In the genomic region with DNA sequence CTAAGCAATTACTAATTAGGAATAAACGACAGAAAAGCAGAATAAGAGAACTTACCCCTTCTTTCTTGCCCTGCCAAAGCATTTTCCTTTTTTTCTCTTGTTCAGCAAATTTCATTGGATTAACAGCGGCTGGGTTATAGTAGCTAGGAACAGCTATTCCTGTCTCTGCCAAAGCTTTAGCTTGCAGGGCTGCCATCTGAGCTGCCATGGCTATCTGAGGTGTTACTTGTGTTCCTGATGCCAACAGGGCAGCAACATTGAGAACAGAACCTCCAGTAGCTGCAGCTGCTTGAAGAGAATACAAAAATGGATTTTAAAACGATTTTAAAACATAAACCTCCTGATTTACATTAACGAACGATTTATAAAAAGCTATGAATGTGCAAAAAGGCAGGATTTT, we compare ENCODE assay signal across 15 cellular contexts. TPM values are rescaled to one million over a fixed set of nuclear protein-coding genes. Genes with fewer than 3 reads are reported as not detected.
A peak's percentile ranks its signal among the peaks of the same experiment; 100 is the strongest.
DNase-seq lines count a peak whose midpoint lies in the region; ATAC-seq and TF ChIP-seq lines count a peak whose summit lies in the region.
"Had no signal": no experiment of that assay in that cellular context is flagged by ENCODE, and none has a peak within 500 bp of the region (broad histone marks: within the 10 kb centered on the region; RNA-seq: fewer than 3 reads in every experiment).

No MANE protein-coding gene starts in this region.

- peaks cover 99% of the 10 kb centered on the region for H3K36me3 ChIP-seq in left ventricle myocardium inferior
- peaks cover 69% of the 10 kb centered on the region for H3K36me3 ChIP-seq in smooth muscle cell (ENCODE audit: low read depth)

- DNase-seq in Right ventricle myocardium superior (no peak), cardiac septum (ENCODE audit: low spot score) (no peak), left ventricle myocardium inferior (no peak), smooth muscle cell (lab: John Stamatoyannopoulos, UW; ENCODE audit: unreplicated experiment) (no peak)
- DNase-seq in central memory CD8-positive, alpha-beta T cell (ENCODE audit: low spot score in 2 of 2), result no peak
- DNase-seq: BE2C; CD4-positive, alpha-beta memory T cell; DMS79 treated with DMSO at 0.1 percent for 48 hours; EL; GM23248; H7; IMR-90 had no signal

- H3K9ac ChIP-seq in smooth muscle cell (ENCODE audit: low read depth), result no peak overlapping the region
- H3K9ac ChIP-seq: GM23248 had no signal

- TF ChIP-seq CTCF in left ventricle myocardium inferior (IDR thresholded peaks at IDR 0.05; ENCODE audit: borderline replicate concordance) (no peak), smooth muscle cell (IDR thresholded peaks at IDR 0.05; ENCODE audit: borderline replicate concordance, insufficient read depth, poor library complexity, severe bottlenecking) (no peak)

- H3K36me3 Mint-ChIP-seq in central memory CD8-positive, alpha-beta T cell (ENCODE audit: insufficient read depth), result peaks cover 90% of the 10 kb centered on the region

- H3K4me3 ChIP-seq in left ventricle myocardium inferior (no peak overlapping the region), smooth muscle cell (no peak overlapping the region)
- H3K4me3 ChIP-seq: A549, GM23248 had no signal

- WGBS in smooth muscle cell (ENCODE audit: low lambda C conversion rate), result 96% methylated on average over 5 of the region's 5 CpGs

- H3K9me3 Mint-ChIP-seq in central memory CD8-positive, alpha-beta T cell, result no peaks in the 10 kb centered on the region

- no peaks in the 10 kb centered on the region for H3K4me1 Mint-ChIP-seq in central memory CD8-positive, alpha-beta T cell

- peak; percentile 69 for ATAC-seq in Right ventricle myocardium superior (ENCODE audit: poor library complexity)
- ATAC-seq in central memory CD8-positive, alpha-beta T cell (replicated peaks; ENCODE audit: extremely low read depth, poor library complexity, severe bottlenecking), result no peak
- no peak for ATAC-seq in HG03439 (IDR thresholded peaks at IDR 0.05; ENCODE audit: unreplicated experiment)
- ATAC-seq: A549 had no signal

- H3K9me3 ChIP-seq in left ventricle myocardium inferior (replicated peaks) (no peaks in the 10 kb centered on the region), smooth muscle cell (replicated peaks; ENCODE audit: low read depth) (no peaks in the 10 kb centered on the region)
- H3K9me3 ChIP-seq: A549, BE2C had no signal

- H3K4me3 Mint-ChIP-seq in central memory CD8-positive, alpha-beta T cell, result no peak overlapping the region
- H3K4me3 Mint-ChIP-seq: CD4-positive, alpha-beta memory T cell had no signal

- no peak overlapping the region for H3K4me2 ChIP-seq in smooth muscle cell
- H3K4me2 ChIP-seq: A549 had no signal

- H3K27ac ChIP-seq in left ventricle myocardium inferior (replicated peaks) (peak overlapping the region; percentile 17), smooth muscle cell (ENCODE audit: low read depth) (no peak overlapping the region)
- H3K27ac ChIP-seq: A549, C4-2B, GM23248 had no signal

- H3K27me3 Mint-ChIP-seq in central memory CD8-positive, alpha-beta T cell, result no peaks in the 10 kb centered on the region
- H3K27me3 Mint-ChIP-seq: CD4-positive, alpha-beta memory T cell had no signal

- H4K20me1 ChIP-seq in smooth muscle cell (ENCODE audit: low read depth), result peaks cover 86% of the 10 kb centered on the region

- peak overlapping the region; percentile 35 for H3K27ac Mint-ChIP-seq in central memory CD8-positive, alpha-beta T cell (ENCODE audit: low read depth)

- H3F3A ChIP-seq in smooth muscle cell (ENCODE audit: low read depth), result peaks cover 65% of the 10 kb centered on the region

- H2AFZ ChIP-seq in smooth muscle cell (ENCODE audit: low read depth), result no peak overlapping the region
- H2AFZ ChIP-seq: GM23248 had no signal

- H3K27me3 ChIP-seq in left ventricle myocardium inferior (ENCODE audit: low read depth) (no peaks in the 10 kb centered on the region), smooth muscle cell (ENCODE audit: low read depth) (no peaks in the 10 kb centered on the region)
- H3K27me3 ChIP-seq: BE2C had no signal

- peaks cover 48% of the 10 kb centered on the region for H3K79me2 ChIP-seq in smooth muscle cell (ENCODE audit: low read depth)

- intact Hi-C loops in Right ventricle myocardium superior (cut with DNase I), result no loop called here
- intact Hi-C loops in cardiac septum (cut with DNase I), result no loop called here
- intact Hi-C loops in left ventricle myocardium inferior (cut with micrococcal nuclease), result no loop called here

- H3K4me1 ChIP-seq in left ventricle myocardium inferior, result peaks cover 12% of the 10 kb centered on the region
- no peaks in the 10 kb centered on the region for H3K4me1 ChIP-seq in smooth muscle cell (ENCODE audit: low read depth)
- H3K4me1 ChIP-seq: A549, BE2C had no signal

RNA-seq across cellular contexts. Expression of gene ZCCHC8, which starts 7.4 kb away (rescaled TPM):
- 8.0 TPM for total RNA-seq in Right ventricle myocardium superior
- 10.1 TPM for total RNA-seq in cardiac septum
- 8.4 TPM for total RNA-seq in left ventricle myocardium inferior
- 19.5 and 20.6 TPM in 2 replicates for total RNA-seq in smooth muscle cell
- 8.8 and 13.9 TPM in 2 replicates for polyA plus RNA-seq in smooth muscle cell

RNA-seq across cellular contexts. Expression of gene RSRC2, which starts 18.6 kb away (rescaled TPM):
- total RNA-seq in Right ventricle myocardium superior (35.1 TPM), cardiac septum (41.2 TPM), left ventricle myocardium inferior (35.8 TPM), smooth muscle cell (108 and 118 TPM in 2 replicates)
- polyA plus RNA-seq in smooth muscle cell, result 60.9 and 65.9 TPM in 2 replicates

RNA-seq across cellular contexts. Expression of gene KNTC1, which starts 18.9 kb away (rescaled TPM):
- 2.3 TPM for total RNA-seq in Right ventricle myocardium superior
- 2.7 TPM for total RNA-seq in cardiac septum
- total RNA-seq in left ventricle myocardium inferior, result 1.4 TPM
- 22.7 and 26.2 TPM in 2 replicates for total RNA-seq in smooth muscle cell
- 9.1 and 13.5 TPM in 2 replicates for polyA plus RNA-seq in smooth muscle cell
